In genomic region chr16:88316941-88317618, GRCh38 we compare ENCODE assay signal across 21 cellular contexts.
"Had no signal": no experiment of that assay in that cellular context is flagged by ENCODE, and none has a peak within 500 bp of the region (broad histone marks: within the 10 kb centered on the region; RNA-seq: fewer than 3 reads in every experiment).

No MANE protein-coding gene starts in this region.

- H3K36me3 ChIP-seq: heart right ventricle, right lobe of liver, transverse colon had no signal

- DNase-seq: activated CD4-positive, alpha-beta memory T cell treated with anti-CD3 and anti-CD28 coated beads, Interleukin-2, amount 10 ng/mL, durations not matched to agents 7 days and 5 days; activated CD4-positive, alpha-beta T cell treated with anti-CD3 and anti-CD28 coated beads, Interleukin-2, amount 10 ng/mL, durations not matched to agents 24 days and 14 days; activated CD8-positive, alpha-beta memory T cell treated with anti-CD3 and anti-CD28 coated beads, Interleukin-2, amount 10 ng/mL, durations not matched to agents 7 days and 5 days; activated effector memory CD4-positive, alpha-beta T cell treated with anti-CD3 and anti-CD28 coated beads, Interleukin-2, amount 50 U/mL, for 16 hours; activated naive CD4-positive, alpha-beta T cell treated with anti-CD3 and anti-CD28 coated beads, Interleukin-2, amount 10 ng/mL, durations not matched to agents 7 days and 5 days; activated T-cell treated with anti-CD3 and anti-CD28 coated beads for 4 hours; amygdala; cerebellar nuclear complex; cortex of kidney; effector CD4-positive, alpha-beta T cell; natural killer cell; stimulated activated CD4-positive, alpha-beta T cell treated with anti-CD3 and anti-CD28 coated beads, Interleukin-15, amount 100 ng/mL, for 24 hours; transverse colon had no signal

- ATAC-seq: activated CD4-positive, CD25-positive, alpha-beta regulatory T cell treated with anti-CD3 and anti-CD28 coated beads, Interleukin-2, amount 50 U/mL, for 24 hours; activated CD8-positive, alpha-beta memory T cell treated with anti-CD3 and anti-CD28 coated beads, Interleukin-2, amount 10 ng/mL, durations not matched to agents 7 days and 5 days; natural killer cell; stimulated activated memory B cell treated with anti-CD40 and anti-IgM and Interleukin-4, amounts not matched to agents 10 μg/mL and 1 μg/mL and 100 μg/mL, for 72 hours had no signal

- H3K36me3 Mint-ChIP-seq: activated CD8-positive, alpha-beta memory T cell treated with anti-CD3 and anti-CD28 coated beads, Interleukin-2, amount 10 ng/mL, durations not matched to agents 7 days and 5 days; activated naive CD4-positive, alpha-beta T cell treated with anti-CD3 and anti-CD28 coated beads, Interleukin-2, amount 10 ng/mL, durations not matched to agents 7 days and 5 days; natural killer cell; stimulated activated memory B cell treated with anti-CD40 and anti-IgM and Interleukin-4, amounts not matched to agents 10 μg/mL and 1 μg/mL and 100 μg/mL, for 72 hours had no signal

- H3K4me3 ChIP-seq: heart right ventricle, lung, right lobe of liver, smooth muscle cell, transverse colon had no signal

- H3K27me3 Mint-ChIP-seq: activated CD4-positive, alpha-beta memory T cell treated with anti-CD3 and anti-CD28 coated beads, Interleukin-2, amount 10 ng/mL, durations not matched to agents 7 days and 5 days; activated naive CD4-positive, alpha-beta T cell treated with anti-CD3 and anti-CD28 coated beads, Interleukin-2, amount 10 ng/mL, durations not matched to agents 7 days and 5 days had no signal

- H3K9me3 ChIP-seq: right lobe of liver, transverse colon had no signal

- H3K4me1 Mint-ChIP-seq: activated CD4-positive, alpha-beta memory T cell treated with anti-CD3 and anti-CD28 coated beads, Interleukin-2, amount 10 ng/mL, durations not matched to agents 7 days and 5 days; activated CD4-positive, alpha-beta T cell treated with anti-CD3 and anti-CD28 coated beads, Interleukin-2, amount 10 ng/mL, durations not matched to agents 24 days and 14 days; activated CD8-positive, alpha-beta memory T cell treated with anti-CD3 and anti-CD28 coated beads, Interleukin-2, amount 10 ng/mL, durations not matched to agents 7 days and 5 days; activated naive CD4-positive, alpha-beta T cell treated with anti-CD3 and anti-CD28 coated beads, Interleukin-2, amount 10 ng/mL, durations not matched to agents 7 days and 5 days; natural killer cell; stimulated activated memory B cell treated with anti-CD40 and anti-IgM and Interleukin-4, amounts not matched to agents 10 μg/mL and 1 μg/mL and 100 μg/mL, for 72 hours had no signal

- H3K4me3 Mint-ChIP-seq: activated CD4-positive, alpha-beta memory T cell treated with anti-CD3 and anti-CD28 coated beads, Interleukin-2, amount 10 ng/mL, durations not matched to agents 7 days and 5 days; activated CD4-positive, alpha-beta T cell treated with anti-CD3 and anti-CD28 coated beads, Interleukin-2, amount 10 ng/mL, durations not matched to agents 24 days and 14 days; activated CD8-positive, alpha-beta memory T cell treated with anti-CD3 and anti-CD28 coated beads, Interleukin-2, amount 10 ng/mL, durations not matched to agents 7 days and 5 days; activated naive CD4-positive, alpha-beta T cell treated with anti-CD3 and anti-CD28 coated beads, Interleukin-2, amount 10 ng/mL, durations not matched to agents 7 days and 5 days; natural killer cell; stimulated activated memory B cell treated with anti-CD40 and anti-IgM and Interleukin-4, amounts not matched to agents 10 μg/mL and 1 μg/mL and 100 μg/mL, for 72 hours had no signal

- H3K27me3 ChIP-seq: right lobe of liver had no signal

- H3K27ac ChIP-seq: heart right ventricle, parathyroid adenoma, transverse colon, VCaP had no signal

- H3K9me3 Mint-ChIP-seq: natural killer cell had no signal

- H3K27ac Mint-ChIP-seq: activated CD4-positive, alpha-beta memory T cell treated with anti-CD3 and anti-CD28 coated beads, Interleukin-2, amount 10 ng/mL, durations not matched to agents 7 days and 5 days; activated CD4-positive, alpha-beta T cell treated with anti-CD3 and anti-CD28 coated beads, Interleukin-2, amount 10 ng/mL, durations not matched to agents 24 days and 14 days; activated CD8-positive, alpha-beta memory T cell treated with anti-CD3 and anti-CD28 coated beads, Interleukin-2, amount 10 ng/mL, durations not matched to agents 7 days and 5 days; activated naive CD4-positive, alpha-beta T cell treated with anti-CD3 and anti-CD28 coated beads, Interleukin-2, amount 10 ng/mL, durations not matched to agents 7 days and 5 days; natural killer cell; stimulated activated memory B cell treated with anti-CD40 and anti-IgM and Interleukin-4, amounts not matched to agents 10 μg/mL and 1 μg/mL and 100 μg/mL, for 72 hours had no signal

- H3K4me1 ChIP-seq: parathyroid adenoma, right lobe of liver, transverse colon had no signal
